Comparison of ENCODE assay signal across 26 cellular contexts in the genomic region with DNA sequence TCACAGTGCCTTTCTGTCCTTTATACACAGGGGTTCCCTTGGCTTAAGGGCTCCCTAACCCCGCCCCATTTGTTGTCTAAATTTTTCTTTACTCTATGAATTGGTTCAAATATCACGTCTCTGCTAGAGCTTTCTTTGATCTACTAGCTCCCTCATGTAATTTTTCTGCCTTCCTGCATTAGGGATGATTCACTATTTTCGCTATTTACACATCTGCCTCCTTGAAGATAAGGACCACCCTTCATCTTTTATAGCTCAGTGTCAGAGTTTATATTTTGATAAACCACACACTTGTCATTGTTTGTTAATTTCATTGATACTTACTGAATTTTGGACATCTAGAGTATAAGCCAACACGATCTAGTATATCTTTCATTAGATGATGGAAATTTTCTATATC.
DNase-seq lines count a peak whose midpoint lies in the region; ATAC-seq, FAIRE-seq and TF ChIP-seq lines count a peak whose summit lies in the region.
"Had no signal": no experiment of that assay in that cellular context is flagged by ENCODE, and none has a peak within 500 bp of the region (broad histone marks: within the 10 kb centered on the region; RNA-seq: fewer than 3 reads in every experiment).

No MANE protein-coding gene starts in this region.

- TF ChIP-seq RAD21 in K562 (CRISPR knock-in tag; conservative IDR thresholded peaks at IDR 0.05 in 1 of 2, IDR thresholded peaks at IDR 0.05 in 1 of 2), result no peak

- WGBS in mammary epithelial cell (ENCODE audit: low coverage, missing lambda C conversion rate), result 71% methylated on average over 4 of the region's 4 CpGs
- WGBS in K562 (ENCODE audit: insufficient coverage, low coverage, missing lambda C conversion rate), result 14% methylated on average over 4 of the region's 4 CpGs

- BruUV-seq in MCF 10A (replicated peaks; lab: Mats Ljungman, UMichigan) (no TSS peak), mammary epithelial cell (replicated peaks; lab: Mats Ljungman, UMichigan) (no TSS peak), K562 (replicated peaks; lab: Mats Ljungman, UMichigan) (no TSS peak)

- no peak for DNase-seq in MCF 10A (ENCODE audit: unreplicated experiment)
- DNase-seq in mammary epithelial cell, result no peak
- DNase-seq in K562 (ENCODE audit: extremely low read depth in 1 of 4, low spot score in 3 of 4), result peak in 3 of 4 experiments; percentile 9 to 23 (median 21)
- no peak for DNase-seq in activated effector memory CD4-positive, alpha-beta T cell treated with Interleukin-2 at 50 U/mL for 16 hours
- DNase-seq: 8988T; ACHN; BE2C; C1 segment of cervical spinal cord; CD4-positive, alpha-beta memory T cell; CD4-positive, CD25-positive, alpha-beta regulatory T cell; CD8-positive, alpha-beta memory T cell; COR-L47; DMS 273 treated with DMSO at 0.1 percent for 48 hours; DMS153; DMS79; DND-41; EL; GDM1 had no signal

- no peak for FAIRE-seq in K562 (lab: Jason Lieb, UNC)
- FAIRE-seq: A204.1, GM12878, GM12892, GM18507, GM19239 had no signal

- H3K27ac Mint-ChIP-seq in MCF 10A (ENCODE audit: low read depth, unreplicated experiment), result peak overlapping the region; percentile 75
- H3K27ac Mint-ChIP-seq: CD4-positive, CD25-positive, alpha-beta regulatory T cell; CD8-positive, alpha-beta memory T cell had no signal

- no peak for TF ChIP-seq POLR2A in K562 (conservative IDR thresholded peaks at IDR 0.05)

- dilution Hi-C loops in mammary epithelial cell (cut with HindIII; ENCODE audit: low sequenced_read_pairs), result no loop called here

- H3K9ac ChIP-seq in mammary epithelial cell (ENCODE audit: insufficient read depth, low read length), result no peak overlapping the region
- no peak overlapping the region for H3K9ac ChIP-seq in K562 (ENCODE audit: insufficient read depth in 1 of 2, low read depth in 2 of 2, low read length in 2 of 2)
- H3K9ac ChIP-seq: BLaER1 had no signal

- CTCF ChIA-PET in MCF 10A (lab: Yijun Ruan, JAX), result interaction anchor here (1.2 to 2.8 kb wide), 4 partner anchors 9 to 1091 kb away, joined by 4 to 11 read pairs (median 8); no protein-coding TSS in a partner anchor
- CTCF ChIA-PET in mammary epithelial cell (lab: Charles Lee; ENCODE audit: low non-redundant PET), result no interaction called here
- CTCF ChIA-PET in K562 (lab: Yijun Ruan, JAX; ENCODE audit: low intra/inter-chr PET ratio), result no interaction called here

- peaks cover 25% of the 10 kb centered on the region for H3K4me1 Mint-ChIP-seq in MCF 10A (ENCODE audit: insufficient read depth, unreplicated experiment)
- H3K4me1 Mint-ChIP-seq: CD4-positive, alpha-beta memory T cell; CD4-positive, CD25-positive, alpha-beta regulatory T cell; CD8-positive, alpha-beta memory T cell had no signal

- in situ Hi-C loops in mammary epithelial cell (cut with MboI; ENCODE audit: low sequenced_read_pairs in 2 of 2) (no loop called here), K562 (cut with MboI) (no loop called here)

- H3K9me3 Mint-ChIP-seq in MCF 10A (ENCODE audit: unreplicated experiment), result no peaks in the 10 kb centered on the region

- H3K9me1 ChIP-seq in K562 (ENCODE audit: control insufficient read depth, insufficient read depth, low read length), result no peaks in the 10 kb centered on the region

- no peaks in the 10 kb centered on the region for H3K36me3 Mint-ChIP-seq in MCF 10A (ENCODE audit: insufficient read depth, unreplicated experiment)
- H3K36me3 Mint-ChIP-seq: CD4-positive, CD25-positive, alpha-beta regulatory T cell had no signal

- ATAC-seq in K562, result no peak
- ATAC-seq in GM18909 (IDR thresholded peaks at IDR 0.05; ENCODE audit: poor library complexity, unreplicated experiment), result no peak
- ATAC-seq: GM12878 had no signal

- H3K36me3 ChIP-seq in mammary epithelial cell (ENCODE audit: insufficient read depth, low read length), result no peaks in the 10 kb centered on the region
- no peaks in the 10 kb centered on the region for H3K36me3 ChIP-seq in K562 (ENCODE audit: control insufficient read depth, insufficient read depth, low read length)
- H3K36me3 ChIP-seq: BE2C, BLaER1 had no signal

- no peaks in the 10 kb centered on the region for H3K79me2 ChIP-seq in mammary epithelial cell (ENCODE audit: insufficient read depth, low read length)
- no peaks in the 10 kb centered on the region for H3K79me2 ChIP-seq in K562 (ENCODE audit: control insufficient read depth, insufficient read depth, low read length)

- H4K20me1 ChIP-seq in mammary epithelial cell (ENCODE audit: insufficient read depth, low read length), result no peaks in the 10 kb centered on the region
- no peaks in the 10 kb centered on the region for H4K20me1 ChIP-seq in K562 (replicated peaks; ENCODE audit: control insufficient read depth, insufficient read depth, low read length)
- H4K20me1 ChIP-seq: BLaER1 had no signal

- H3K9me3 ChIP-seq in mammary epithelial cell (replicated peaks; ENCODE audit: insufficient read depth, low read length), result no peaks in the 10 kb centered on the region
- H3K9me3 ChIP-seq in K562 (replicated peaks; ENCODE audit: control insufficient read depth, insufficient read depth, low read depth, low read length), result no peaks in the 10 kb centered on the region; the same call in 1 of the 2 replicates
- H3K9me3 ChIP-seq: BE2C had no signal

- H3K27me3 Mint-ChIP-seq in MCF 10A (ENCODE audit: insufficient read depth, unreplicated experiment), result no peaks in the 10 kb centered on the region
- H3K27me3 Mint-ChIP-seq: CD4-positive, alpha-beta memory T cell; CD8-positive, alpha-beta memory T cell had no signal

- 0 out of 2 replicates have a peak, but pooled peaks have one; percentile 23 for TF ChIP-seq EP300 in K562 (IDR thresholded peaks at IDR 0.05; ENCODE audit: low read length)

- H3K4me1 ChIP-seq in mammary epithelial cell (ENCODE audit: insufficient read depth, low read length), result no peaks in the 10 kb centered on the region
- peaks cover 3 to 18% of the 10 kb centered on the region in 2 experiments; a peak in 4 of 5 replicates for H3K4me1 ChIP-seq in K562 (replicated peaks in 1 of 2; ENCODE audit: control insufficient read depth in 2 of 2, insufficient read depth in 2 of 2, low read length in 2 of 2)
- H3K4me1 ChIP-seq: BE2C had no signal

- POLR2A ChIA-PET in MCF 10A (lab: Yijun Ruan, JAX), result interaction anchor here (0.6 to 2.7 kb wide), 3 partner anchors 11 to 51 kb away, joined by 3 to 14 read pairs (median 4); no protein-coding TSS in a partner anchor
- POLR2A ChIA-PET in K562 (lab: Yijun Ruan, JAX), result interaction anchor here (0.6 to 1.0 kb wide), 2 partner anchors 24 to 38 kb away, joined by 3 read pairs; no protein-coding TSS in a partner anchor

- H3K27ac ChIP-seq in mammary epithelial cell (ENCODE audit: insufficient read depth, low read depth, low read length), result no peak overlapping the region
- H3K27ac ChIP-seq in K562 (ENCODE audit: extremely low read depth, low read depth, low read length), result no peak overlapping the region
- H3K27ac ChIP-seq: BLaER1 had no signal

- H3K4me2 ChIP-seq in mammary epithelial cell (ENCODE audit: insufficient read depth, low read depth, low read length), result no peak overlapping the region
- no peak overlapping the region; the same call in 1 of the 2 replicates for H3K4me2 ChIP-seq in K562 (ENCODE audit: insufficient read depth, low read length)
- H3K4me2 ChIP-seq: BLaER1 had no signal

- H3K4me3 Mint-ChIP-seq in MCF 10A (ENCODE audit: unreplicated experiment), result no peak overlapping the region
- H3K4me3 Mint-ChIP-seq: CD14-positive monocyte; CD4-positive, alpha-beta memory T cell; CD4-positive, CD25-positive, alpha-beta regulatory T cell; CD8-positive, alpha-beta memory T cell had no signal

- intact Hi-C loops in MCF 10A (cut with micrococcal nuclease) (no loop called here), mammary epithelial cell (cut with micrococcal nuclease) (no loop called here), K562 (cut with micrococcal nuclease) (no loop called here)

- TF ChIP-seq CTCF in MCF 10A (IDR thresholded peaks at IDR 0.05; ENCODE audit: unreplicated experiment), result no peak
- TF ChIP-seq CTCF in mammary epithelial cell (conservative IDR thresholded peaks at IDR 0.05 in 1 of 2, IDR thresholded peaks at IDR 0.05 in 1 of 2; ENCODE audit: extremely low read depth in 1 of 2, insufficient read depth in 1 of 2, low read depth in 1 of 2, low read length in 2 of 2), result no peak
- no peak for TF ChIP-seq CTCF in K562 (IDR thresholded peaks at IDR 0.05 in 2 of 3, conservative IDR thresholded peaks at IDR 0.05 in 1 of 3; ENCODE audit: insufficient read depth in 2 of 3, low read depth in 1 of 3, low read length in 3 of 3)

- H3K4me3 ChIP-seq in mammary epithelial cell (replicated peaks in 1 of 3; ENCODE audit: insufficient read depth in 1 of 3, low read depth in 2 of 3, low read length in 3 of 3) (no peak overlapping the region), K562 (no peak overlapping the region)
- H3K4me3 ChIP-seq: BLaER1, GM12878 had no signal

- no peaks in the 10 kb centered on the region for H3K27me3 ChIP-seq in mammary epithelial cell (ENCODE audit: insufficient read depth, low read length)
- H3K27me3 ChIP-seq in K562 (ENCODE audit: control insufficient read depth in 2 of 2, insufficient read depth in 2 of 2, low read length in 2 of 2), result no peaks in the 10 kb centered on the region
- H3K27me3 ChIP-seq: BE2C, BLaER1 had no signal

- H2AFZ ChIP-seq in mammary epithelial cell (ENCODE audit: low read depth, low read length), result no peak overlapping the region
- H2AFZ ChIP-seq in K562 (ENCODE audit: low read depth, low read length), result peak overlapping the region; percentile 38; the same call in 1 of the 2 replicates

TF ChIP-seq in K562, 482 proteins besides CTCF, POLR2A, EP300 and RAD21 (continues in another document):
- TF ChIP-seq ZNF696 (CRISPR knock-in tag; conservative IDR thresholded peaks at IDR 0.05), result no peak
- no peak for TF ChIP-seq RBM17 (IDR thresholded peaks at IDR 0.05; ENCODE audit: borderline replicate concordance, low read depth, low read length)
- TF ChIP-seq PKNOX1 (IDR thresholded peaks at IDR 0.05), result no peak
- TF ChIP-seq USF2 (CRISPR knock-in tag; IDR thresholded peaks at IDR 0.05), result no peak
- TF ChIP-seq ZNF23 (CRISPR knock-in tag; IDR thresholded peaks at IDR 0.05), result no peak
- TF ChIP-seq NFIC (IDR thresholded peaks at IDR 0.05), result no peak

Comparison
In these comparisons a context has a peak if more than half of its experiments do, and no peak if none do; other contexts are left out.
1. DNase-seq: peak in K562 (3 of 4); none in MCF 10A (single experiment), mammary epithelial cell (single experiment) and activated effector memory CD4-positive, alpha-beta T cell treated with Interleukin-2 at 50 U/mL for 16 hours (single experiment).